In genomic region chr1:101238681-101239094, GRCh38 we compare ENCODE assay signal across 8 cellular contexts. TPM values are rescaled to one million over a fixed set of nuclear protein-coding genes. Genes with fewer than 3 reads are reported as not detected.
DNase-seq lines count a peak whose midpoint lies in the region; ATAC-seq and TF ChIP-seq lines count a peak whose summit lies in the region.

No MANE protein-coding gene starts in this region.

- H3K4me3 ChIP-seq in GM12864 (ENCODE audit: low read depth, low read length), result peak overlapping the region; percentile 94

- peak; percentile 98 for TF ChIP-seq CTCF in GM12864 (IDR thresholded peaks at IDR 0.05; ENCODE audit: low read depth, low read length, missing control alignments)

- peaks cover 87% of the 10 kb centered on the region for H3K36me3 Mint-ChIP-seq in effector memory CD8-positive, alpha-beta T cell (ENCODE audit: insufficient read depth)

- H3K27ac Mint-ChIP-seq in effector memory CD8-positive, alpha-beta T cell, result peak overlapping the region; percentile 98 to 99

- no peaks in the 10 kb centered on the region for H3K27me3 Mint-ChIP-seq in effector memory CD8-positive, alpha-beta T cell

- ATAC-seq in HG03064 (IDR thresholded peaks at IDR 0.05; ENCODE audit: low read depth, unreplicated experiment), result peak; percentile 22
- peak; percentile 39 for ATAC-seq in effector memory CD8-positive, alpha-beta T cell (replicated peaks)

- DNase-seq in GM12864 (ENCODE audit: low read depth) (no peak), NCI-H748 (lab: John Stamatoyannopoulos, UW; ENCODE audit: unreplicated experiment) (peak; percentile 90), mesenteric fat pad (ENCODE audit: low spot score) (peak; percentile 95), DMS79 (lab: John Stamatoyannopoulos, UW) (no peak)
- peak; percentile 82 to 96 (median 90) for DNase-seq in activated CD8-positive, alpha-beta memory T cell treated with anti-CD3 and anti-CD28 coated beads for 48 hours (ENCODE audit: low read depth in 2 of 3, low spot score in 2 of 3)
- peak; percentile 85 to 92 (median 87) for DNase-seq in effector memory CD8-positive, alpha-beta T cell
- DNase-seq in stimulated activated CD8-positive, alpha-beta memory T cell treated with anti-CD3 and anti-CD28 coated beads, Interleukin-12 subunit alpha, Interleukin-12 subunit beta, amount 100 ng/mL, for 24 hours (ENCODE audit: extremely low read depth), result peak; percentile 70

- H3K4me1 Mint-ChIP-seq in effector memory CD8-positive, alpha-beta T cell (ENCODE audit: low read depth in 2 of 2), result peaks cover 43 to 65% of the 10 kb centered on the region in 2 donors

- H3K9me3 Mint-ChIP-seq in effector memory CD8-positive, alpha-beta T cell, result no peaks in the 10 kb centered on the region

- H3K4me3 Mint-ChIP-seq in effector memory CD8-positive, alpha-beta T cell, result peak overlapping the region; percentile 99

RNA-seq across cellular contexts. Expression of gene S1PR1, which starts 1.9 kb away (rescaled TPM):
- 118 TPM for total RNA-seq in mesenteric fat pad

Comparison
In these comparisons a context has a peak if more than half of its experiments do, and no peak if none do; other contexts are left out.
1. DNase-seq: peak in NCI-H748 (single experiment), activated CD8-positive, alpha-beta memory T cell treated with anti-CD3 and anti-CD28 coated beads for 48 hours (3 of 3), effector memory CD8-positive, alpha-beta T cell (3 of 3), mesenteric fat pad (single experiment) and stimulated activated CD8-positive, alpha-beta memory T cell treated with anti-CD3 and anti-CD28 coated beads, Interleukin-12 subunit alpha, Interleukin-12 subunit beta, amount 100 ng/mL, for 24 hours (single experiment); none in GM12864 (single experiment) and DMS79 (single experiment).